In the genomic region with DNA sequence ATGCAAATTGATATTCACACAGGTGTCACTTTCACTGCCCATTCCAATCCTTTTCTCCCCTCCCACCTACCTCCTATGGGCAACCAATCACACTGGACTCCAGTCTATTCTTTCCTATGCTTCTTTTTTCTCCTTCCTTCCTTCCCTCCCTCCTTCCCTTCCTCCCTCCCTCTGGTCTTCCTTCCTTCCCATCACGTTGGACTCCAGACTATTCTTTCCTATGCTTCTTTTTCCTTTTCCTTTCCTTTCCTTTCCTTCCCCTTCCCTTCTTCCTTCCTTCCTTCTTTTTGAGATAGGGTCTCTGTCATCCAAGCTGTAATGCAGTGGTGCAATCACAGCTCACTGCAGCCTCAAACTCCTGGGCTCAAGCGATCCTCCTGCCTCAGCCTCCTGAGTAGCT, we compare ENCODE assay signal across 11 cellular contexts.
"Had no signal": no experiment of that assay in that cellular context is flagged by ENCODE, and none has a peak within 500 bp of the region (broad histone marks: within the 10 kb centered on the region; RNA-seq: fewer than 3 reads in every experiment).

No MANE protein-coding gene starts in this region.

- H3K9me3 Mint-ChIP-seq: HFFc6 had no signal

- H3K27ac ChIP-seq: GM23248 had no signal

- H3K4me3 Mint-ChIP-seq: GM23338, H9, HFFc6 had no signal

- H3K4me1 ChIP-seq: HAP-1 had no signal

- H3K4me2 ChIP-seq: GM23338 had no signal

- DNase-seq: GM23248, GOT3, H7, H9, HCEC 1CT, HFFc6 had no signal

- H2AFZ ChIP-seq: GM23248, GM23338 had no signal

- FAIRE-seq: H1, H54 had no signal

- H3K9ac ChIP-seq: GM23248 had no signal

- H3K27ac Mint-ChIP-seq: GM23338, HFFc6 had no signal

- H3K4me3 ChIP-seq: GM23248, GM23338, HAP-1 had no signal

- ATAC-seq: GM23338, HCT116 had no signal
